Comparison of ENCODE assay signal across 16 cellular contexts in the genomic region with DNA sequence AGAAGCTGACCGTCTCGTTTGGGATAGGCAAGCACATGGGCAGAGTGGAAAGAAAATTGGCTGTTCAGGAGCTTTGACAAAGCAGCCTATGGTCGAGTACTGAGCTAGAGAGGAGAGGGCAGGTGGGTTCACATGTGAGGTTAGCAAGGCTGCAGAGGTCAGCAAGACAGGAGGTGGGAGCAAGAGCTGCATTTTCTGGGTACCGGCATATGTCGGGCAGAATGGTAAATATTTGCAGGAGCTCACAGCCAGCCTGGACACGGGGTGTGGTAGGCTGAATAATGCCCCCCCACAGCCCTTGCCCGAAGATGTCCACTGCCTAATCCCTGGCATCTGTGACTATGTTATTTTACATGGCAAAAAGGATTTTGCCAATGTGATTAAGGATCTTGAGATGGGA. TPM values are rescaled to one million over a fixed set of nuclear protein-coding genes. Genes with fewer than 3 reads are reported as not detected.
DNase-seq lines count a peak whose midpoint lies in the region; ATAC-seq and TF ChIP-seq lines count a peak whose summit lies in the region.
"Had no signal": no experiment of that assay in that cellular context is flagged by ENCODE, and none has a peak within 500 bp of the region (broad histone marks: within the 10 kb centered on the region; RNA-seq: fewer than 3 reads in every experiment).

No MANE protein-coding gene starts in this region.

- no peak for TF ChIP-seq CTCF in CD8-positive, alpha-beta T cell (IDR thresholded peaks at IDR 0.05)
- TF ChIP-seq CTCF in Peyer's patch (IDR thresholded peaks at IDR 0.05) (no peak), fibroblast of lung (conservative IDR thresholded peaks at IDR 0.05 in 1 of 2, IDR thresholded peaks at IDR 0.05 in 1 of 2; ENCODE audit: low read depth in 1 of 2, low read length in 2 of 2) (no peak), smooth muscle cell (IDR thresholded peaks at IDR 0.05; ENCODE audit: borderline replicate concordance, insufficient read depth, poor library complexity, severe bottlenecking) (no peak)

- DNase-seq in CD8-positive, alpha-beta T cell = no peak
- DNase-seq in Peyer's patch (no peak), fibroblast of lung (ENCODE audit: low read depth in 2 of 2) (no peak), smooth muscle cell (lab: John Stamatoyannopoulos, UW; ENCODE audit: unreplicated experiment) (no peak), HuH-7.5 (ENCODE audit: low spot score) (no peak), NCI-H526 (lab: John Stamatoyannopoulos, UW) (no peak), HPDE6-E6E7 (ENCODE audit: extremely low spot score) (no peak)
- DNase-seq: activated CD4-positive, alpha-beta T cell treated with anti-CD3 and anti-CD28 coated beads, Interleukin-2, amount 10 ng/mL, durations not matched to agents 7 days and 5 days; anterior cingulate cortex; BE2C; NCI-H1092 treated with DMSO at 0.1 percent for 48 hours; stimulated activated CD4-positive, alpha-beta T cell treated with anti-CD3 and anti-CD28 coated beads, Interleukin-2, amount 100 ng/mL, for 48 hours; stimulated activated CD8-positive, alpha-beta memory T cell treated with anti-CD3 and anti-CD28 coated beads, Interleukin-4, amount 100 ng/mL, for 48 hours; T-helper 2 cell had no signal

- peaks cover 8% of the 10 kb centered on the region for H3F3A ChIP-seq in smooth muscle cell (ENCODE audit: low read depth)

- H3K4me3 ChIP-seq in CD8-positive, alpha-beta T cell (ENCODE audit: low read depth, low read length) = no peak overlapping the region
- no peak overlapping the region for H3K4me3 ChIP-seq in Peyer's patch
- no peak overlapping the region for H3K4me3 ChIP-seq in fibroblast of lung (replicated peaks in 1 of 4; ENCODE audit: control extremely low read depth in 1 of 4, insufficient read depth in 1 of 4, low read depth in 3 of 4, low read length in 4 of 4)
- H3K4me3 ChIP-seq in smooth muscle cell = no peak overlapping the region

- H3K4me3 Mint-ChIP-seq in CD8-positive, alpha-beta T cell = no peak overlapping the region
- H3K4me3 Mint-ChIP-seq: activated CD4-positive, alpha-beta T cell treated with anti-CD3 and anti-CD28 coated beads, Interleukin-2, amount 10 ng/mL, durations not matched to agents 7 days and 5 days; natural killer cell treated with Interleukin-12 subunit alpha and Interleukin-12 subunit beta and Interleukin-15 and Interleukin-18, amount 100 ng/mL, for 72 hours had no signal

- H3K4me1 Mint-ChIP-seq in CD8-positive, alpha-beta T cell (ENCODE audit: low read depth) = peaks cover 49% of the 10 kb centered on the region

- peaks cover 30% of the 10 kb centered on the region for H3K4me1 ChIP-seq in CD8-positive, alpha-beta T cell (ENCODE audit: insufficient read depth, low read length)
- H3K4me1 ChIP-seq in Peyer's patch (peaks cover 0 to 50% (median 15%) of the 10 kb centered on the region in 4 donors), fibroblast of lung (ENCODE audit: control insufficient read depth, extremely low read depth, insufficient read depth, low read length) (peaks cover 35% of the 10 kb centered on the region), smooth muscle cell (ENCODE audit: low read depth) (peaks cover 7% of the 10 kb centered on the region)

- no peaks in the 10 kb centered on the region for H3K9me3 Mint-ChIP-seq in CD8-positive, alpha-beta T cell
- H3K9me3 Mint-ChIP-seq: activated CD4-positive, alpha-beta T cell treated with anti-CD3 and anti-CD28 coated beads, Interleukin-2, amount 10 ng/mL, durations not matched to agents 7 days and 5 days; natural killer cell treated with Interleukin-12 subunit alpha and Interleukin-12 subunit beta and Interleukin-15 and Interleukin-18, amount 100 ng/mL, for 72 hours had no signal

- peaks cover 7% of the 10 kb centered on the region for H3K36me3 Mint-ChIP-seq in CD8-positive, alpha-beta T cell
- H3K36me3 Mint-ChIP-seq: natural killer cell treated with Interleukin-12 subunit alpha and Interleukin-12 subunit beta and Interleukin-15 and Interleukin-18, amount 100 ng/mL, for 72 hours had no signal

- no peaks in the 10 kb centered on the region for H3K27me3 ChIP-seq in CD8-positive, alpha-beta T cell (ENCODE audit: insufficient read depth, low read length)
- H3K27me3 ChIP-seq in Peyer's patch (no peaks in the 10 kb centered on the region), fibroblast of lung (ENCODE audit: control insufficient read depth, insufficient read depth, low read length) (no peaks in the 10 kb centered on the region), smooth muscle cell (ENCODE audit: low read depth) (no peaks in the 10 kb centered on the region)
- H3K27me3 ChIP-seq: BE2C had no signal

- CTCF ChIA-PET in CD8-positive, alpha-beta T cell (lab: Charles Lee) = interaction anchor here (1.6 to 3.3 kb wide), 2 partner anchors 65 to 67 kb away, joined by 3 to 14 read pairs; no protein-coding TSS in a partner anchor

- POLR2A ChIA-PET in CD8-positive, alpha-beta T cell (lab: Charles Lee) = interaction anchor here (1.2 kb wide), 1 partner anchor 78 kb away, joined by 3 read pairs; the partner anchor contains the start of gene MFSD1

- H3K27ac Mint-ChIP-seq in CD8-positive, alpha-beta T cell = peak overlapping the region; percentile 84

- no peak for TF ChIP-seq POLR2A in Peyer's patch (IDR thresholded peaks at IDR 0.05)

- intact Hi-C loops in CD8-positive, alpha-beta T cell (cut with DNase I, micrococcal nuclease) = no loop called here

- H3K9me3 ChIP-seq in CD8-positive, alpha-beta T cell (ENCODE audit: low read length) = no peaks in the 10 kb centered on the region
- H3K9me3 ChIP-seq in Peyer's patch (no peaks in the 10 kb centered on the region), fibroblast of lung (ENCODE audit: control insufficient read depth, insufficient read depth, low read depth, low read length) (no peaks in the 10 kb centered on the region), smooth muscle cell (replicated peaks; ENCODE audit: low read depth) (no peaks in the 10 kb centered on the region)
- H3K9me3 ChIP-seq: BE2C had no signal

- H2AFZ ChIP-seq in fibroblast of lung (ENCODE audit: low read length) = no peak overlapping the region
- no peak overlapping the region for H2AFZ ChIP-seq in smooth muscle cell (ENCODE audit: low read depth)

- no peaks in the 10 kb centered on the region for H3K27me3 Mint-ChIP-seq in CD8-positive, alpha-beta T cell (ENCODE audit: low read depth)
- H3K27me3 Mint-ChIP-seq: activated CD4-positive, alpha-beta T cell treated with anti-CD3 and anti-CD28 coated beads, Interleukin-2, amount 10 ng/mL, durations not matched to agents 7 days and 5 days; natural killer cell treated with Interleukin-12 subunit alpha and Interleukin-12 subunit beta and Interleukin-15 and Interleukin-18, amount 100 ng/mL, for 72 hours had no signal

- WGBS in smooth muscle cell (ENCODE audit: low lambda C conversion rate) = 64% methylated on average over 7 of the region's 7 CpGs

- H3K79me2 ChIP-seq in fibroblast of lung (ENCODE audit: control insufficient read depth, insufficient read depth, low read length) (no peaks in the 10 kb centered on the region), smooth muscle cell (ENCODE audit: low read depth) (no peaks in the 10 kb centered on the region)

- no peak overlapping the region for H3K27ac ChIP-seq in CD8-positive, alpha-beta T cell (ENCODE audit: low read depth, low read length)
- peak overlapping the region; percentile 28 to 87 (median 74) for H3K27ac ChIP-seq in Peyer's patch
- H3K27ac ChIP-seq in fibroblast of lung (ENCODE audit: insufficient read depth, low read length) = peak overlapping the region; percentile 79
- H3K27ac ChIP-seq in smooth muscle cell (ENCODE audit: low read depth) = peak overlapping the region; percentile 96

- no peaks in the 10 kb centered on the region for H3K36me3 ChIP-seq in CD8-positive, alpha-beta T cell (ENCODE audit: insufficient read depth, low read length)
- H3K36me3 ChIP-seq in Peyer's patch = no peaks in the 10 kb centered on the region
- H3K36me3 ChIP-seq in fibroblast of lung (ENCODE audit: control insufficient read depth, insufficient read depth, low read length) = no peaks in the 10 kb centered on the region
- H3K36me3 ChIP-seq in smooth muscle cell (ENCODE audit: low read depth) = no peaks in the 10 kb centered on the region
- H3K36me3 ChIP-seq: BE2C had no signal

- no peaks in the 10 kb centered on the region for H4K20me1 ChIP-seq in fibroblast of lung (ENCODE audit: control insufficient read depth, extremely low read depth, insufficient read depth, low read length)
- no peaks in the 10 kb centered on the region for H4K20me1 ChIP-seq in smooth muscle cell (ENCODE audit: low read depth)

- H3K4me2 ChIP-seq in fibroblast of lung (ENCODE audit: extremely low read depth, insufficient read depth, low read length) = no peak overlapping the region
- peak overlapping the region; percentile 40 for H3K4me2 ChIP-seq in smooth muscle cell

- ATAC-seq in CD8-positive, alpha-beta T cell = no peak
- ATAC-seq in HG02870 (IDR thresholded peaks at IDR 0.05; ENCODE audit: unreplicated experiment) = no peak

- H3K9ac ChIP-seq in fibroblast of lung (ENCODE audit: insufficient read depth, low read length) = no peak overlapping the region
- peak overlapping the region; percentile 82 for H3K9ac ChIP-seq in smooth muscle cell (ENCODE audit: low read depth)

RNA-seq across cellular contexts. Expression of gene RARRES1, which starts 8.3 kb away (rescaled TPM):
- not detected for total RNA-seq in CD8-positive, alpha-beta T cell
- total RNA-seq in Peyer's patch (100 to 1,000 TPM in 2 of 4 donors, 10 to 100 TPM in 2; 11.6 to 225 (median 84.9) TPM), fibroblast of lung (93.3 and 547 TPM in 2 replicates), smooth muscle cell (9.8 and 15.3 TPM in 2 replicates)
- polyA plus RNA-seq in fibroblast of lung (26.2 and 27.7 TPM in 2 replicates), smooth muscle cell (6.6 and 10.2 TPM in 2 replicates)
- 18.5 and 19.3 TPM in 2 replicates for polyA plus RNA-seq in fibroblast of lung (2012)
- polyA minus RNA-seq in fibroblast of lung (ENCODE audit: low replicate concordance) = 1.2 TPM in 1 of 2 replicates, not detected in the other
- total RNA-seq: activated CD4-positive, alpha-beta T cell treated with anti-CD3 and anti-CD28 coated beads, Interleukin-2, amount 10 ng/mL, durations not matched to agents 7 days and 5 days; natural killer cell treated with Interleukin-12 subunit alpha and Interleukin-12 subunit beta and Interleukin-15 and Interleukin-18, amount 100 ng/mL, for 72 hours had no signal

RNA-seq across cellular contexts. Expression of gene LXN, which starts 51.5 kb away (rescaled TPM):
- total RNA-seq in CD8-positive, alpha-beta T cell = 1 to 10 TPM in 1 of 2 experiments, under 1 TPM in 1; 1.00 to 1.1 TPM
- total RNA-seq in Peyer's patch (10 to 100 TPM; 18.2 to 33.6 (median 26.0) TPM), fibroblast of lung (168 and 495 TPM in 2 replicates), smooth muscle cell (28.4 and 34.2 TPM in 2 replicates)
- polyA plus RNA-seq in fibroblast of lung (162 and 172 TPM in 2 replicates), smooth muscle cell (23.2 and 30.4 TPM in 2 replicates)
- 137 and 158 TPM in 2 replicates for polyA plus RNA-seq in fibroblast of lung (2012)
- 22.8 and 28.4 TPM in 2 replicates for polyA minus RNA-seq in fibroblast of lung (ENCODE audit: low replicate concordance)

Comparison
In these comparisons a context has a peak if more than half of its experiments do, and no peak if none do; other contexts are left out.
1. RNA of gene RARRES1, which starts 8.3 kb away (total RNA-seq): 11.6 to 225 TPM in Peyer's patch, 93.3 to 547 TPM in fibroblast of lung and 9.8 to 15.3 TPM in smooth muscle cell; not detected in CD8-positive, alpha-beta T cell; every median in the first group is over 10 times any median in the second.
2. RNA of gene LXN, which starts 51.5 kb away (total RNA-seq): 168 to 495 TPM in fibroblast of lung, 18.2 to 33.6 TPM in Peyer's patch and 28.4 to 34.2 TPM in smooth muscle cell; 1.00 to 1.1 TPM in CD8-positive, alpha-beta T cell; every median in the first group is over 4 times any median in the second.